Comparison of ENCODE assay signal across 1 cellular context in genomic region chr11:63919267-63920125, GRCh38.
TF ChIP-seq lines count a peak whose summit lies in the region.

No MANE protein-coding gene starts in this region.

TF ChIP-seq in HepG2, 621 proteins besides CTCF, POLR2A, EP300 and RAD21 (continued from another document and continues in another):
- TF ChIP-seq USF2 (IDR thresholded peaks at IDR 0.05; ENCODE audit: low read depth, low read length), result no peak
- peak; percentile 55; the same call in 1 of the 2 replicates for TF ChIP-seq USF2 (CRISPR knock-in tag; IDR thresholded peaks at IDR 0.05; ENCODE audit: borderline replicate concordance)
- peak; percentile 62; the same call in 1 of the 2 replicates for TF ChIP-seq IRF2 (CRISPR knock-in tag; IDR thresholded peaks at IDR 0.05)
- TF ChIP-seq ATF6 (CRISPR knock-in tag; conservative IDR thresholded peaks at IDR 0.05), result no peak
- peak; percentile 22; the same call in 1 of the 2 replicates for TF ChIP-seq ZNF136 (CRISPR knock-in tag; IDR thresholded peaks at IDR 0.05; ENCODE audit: low read depth)
- TF ChIP-seq TFDP2 (CRISPR knock-in tag; IDR thresholded peaks at IDR 0.05), result peak; percentile 80
- TF ChIP-seq ZBTB44 (CRISPR knock-in tag; IDR thresholded peaks at IDR 0.05), result no peak
- TF ChIP-seq PATZ1 (CRISPR knock-in tag; IDR thresholded peaks at IDR 0.05), result peak; percentile 99
- no peak for TF ChIP-seq TEF (CRISPR knock-in tag; IDR thresholded peaks at IDR 0.05)
- peak; percentile 37 for TF ChIP-seq ZFX (CRISPR knock-in tag; IDR thresholded peaks at IDR 0.05; ENCODE audit: low read depth)
- peak; percentile 50; the same call in 1 of the 2 replicates for TF ChIP-seq RXRB (CRISPR knock-in tag; IDR thresholded peaks at IDR 0.05; ENCODE audit: borderline replicate concordance)
- no peak for TF ChIP-seq TEAD2 (CRISPR knock-in tag; IDR thresholded peaks at IDR 0.05)
- no peak for TF ChIP-seq ZFP36 (IDR thresholded peaks at IDR 0.05; ENCODE audit: borderline replicate concordance, low read depth, low read length, partially characterized antibody)
- no peak for TF ChIP-seq XBP1 (CRISPR knock-in tag; IDR thresholded peaks at IDR 0.05)
- TF ChIP-seq HNF1B (CRISPR knock-in tag; IDR thresholded peaks at IDR 0.05), result peak; percentile 29; the same call in 1 of the 2 replicates
- peak; percentile 57; the same call in 1 of the 2 replicates for TF ChIP-seq ZNF274 (CRISPR knock-in tag; IDR thresholded peaks at IDR 0.05)
- TF ChIP-seq ZKSCAN1 (IDR thresholded peaks at IDR 0.05; ENCODE audit: low read length), result no peak
- TF ChIP-seq HIC2 (CRISPR knock-in tag; IDR thresholded peaks at IDR 0.05; ENCODE audit: low read depth), result no peak
- TF ChIP-seq HOXA3 (CRISPR knock-in tag; IDR thresholded peaks at IDR 0.05), result no peak; the same call in 1 of the 2 replicates
- TF ChIP-seq PPARG (CRISPR knock-in tag; conservative IDR thresholded peaks at IDR 0.05), result peak; percentile 57; the same call in 1 of the 2 replicates
- no peak for TF ChIP-seq ZNF691 (CRISPR knock-in tag; IDR thresholded peaks at IDR 0.05; ENCODE audit: borderline replicate concordance, low read depth)
- no peak for TF ChIP-seq ADNP (CRISPR knock-in tag; IDR thresholded peaks at IDR 0.05)
- TF ChIP-seq ZNF674 (CRISPR knock-in tag; IDR thresholded peaks at IDR 0.05; ENCODE audit: low read depth), result 0 out of 2 replicates have a peak, but pooled peaks have one; percentile 64
- no peak for TF ChIP-seq HNF4G (IDR thresholded peaks at IDR 0.05; ENCODE audit: borderline replicate concordance, low read depth, low read length)
- peak; percentile 36; the same call in 1 of the 2 replicates for TF ChIP-seq HNF4G (CRISPR knock-in tag; IDR thresholded peaks at IDR 0.05; ENCODE audit: borderline replicate concordance, low read depth)
- no peak for TF ChIP-seq ATM (IDR thresholded peaks at IDR 0.05; ENCODE audit: borderline replicate concordance)
- peak; percentile 88 for TF ChIP-seq TFDP1 (CRISPR knock-in tag; IDR thresholded peaks at IDR 0.05; ENCODE audit: borderline replicate concordance)
- no peak for TF ChIP-seq SMARCE1 (IDR thresholded peaks at IDR 0.05; ENCODE audit: borderline replicate concordance)
- peak; percentile 75 for TF ChIP-seq HNRNPLL (IDR thresholded peaks at IDR 0.05; ENCODE audit: low read depth, low read length, poor library complexity, severe bottlenecking)
- TF ChIP-seq CCAR2 (optimal IDR thresholded peaks at IDR 0.05; ENCODE audit: low read depth, low read length), result no peak
- no peak for TF ChIP-seq ZNF235 (CRISPR knock-in tag; IDR thresholded peaks at IDR 0.05; ENCODE audit: borderline replicate concordance)
- no peak for TF ChIP-seq ATF4 (CRISPR knock-in tag; IDR thresholded peaks at IDR 0.05)
- no peak for TF ChIP-seq CBX5 (CRISPR knock-in tag; IDR thresholded peaks at IDR 0.05; ENCODE audit: borderline replicate concordance)
- TF ChIP-seq POLR2G (IDR thresholded peaks at IDR 0.05; ENCODE audit: low read depth, low read length), result peak; percentile 69
- peak; percentile 66; the same call in 1 of the 2 replicates for TF ChIP-seq ZNF746 (CRISPR knock-in tag; IDR thresholded peaks at IDR 0.05)
- TF ChIP-seq ZSCAN20 (CRISPR knock-in tag; IDR thresholded peaks at IDR 0.05; ENCODE audit: borderline replicate concordance), result no peak
- no peak for TF ChIP-seq SP2 (CRISPR knock-in tag; IDR thresholded peaks at IDR 0.05)
- TF ChIP-seq EED (CRISPR knock-in tag; IDR thresholded peaks at IDR 0.05), result peak; percentile 74; the same call in 1 of the 2 replicates
- TF ChIP-seq MTA1 (CRISPR knock-in tag; IDR thresholded peaks at IDR 0.05; ENCODE audit: borderline replicate concordance), result no peak
- TF ChIP-seq ZNF703 (CRISPR knock-in tag; IDR thresholded peaks at IDR 0.05; ENCODE audit: borderline replicate concordance), result 0 out of 2 replicates have a peak, but pooled peaks have one; percentile 8
- TF ChIP-seq GRHL1 (CRISPR knock-in tag; conservative IDR thresholded peaks at IDR 0.05), result no peak
- peak; percentile 57; the same call in 1 of the 2 replicates for TF ChIP-seq DRAP1 (CRISPR knock-in tag; IDR thresholded peaks at IDR 0.05)
